ENCODE assay signal across 8 cellular contexts in the genomic region with DNA sequence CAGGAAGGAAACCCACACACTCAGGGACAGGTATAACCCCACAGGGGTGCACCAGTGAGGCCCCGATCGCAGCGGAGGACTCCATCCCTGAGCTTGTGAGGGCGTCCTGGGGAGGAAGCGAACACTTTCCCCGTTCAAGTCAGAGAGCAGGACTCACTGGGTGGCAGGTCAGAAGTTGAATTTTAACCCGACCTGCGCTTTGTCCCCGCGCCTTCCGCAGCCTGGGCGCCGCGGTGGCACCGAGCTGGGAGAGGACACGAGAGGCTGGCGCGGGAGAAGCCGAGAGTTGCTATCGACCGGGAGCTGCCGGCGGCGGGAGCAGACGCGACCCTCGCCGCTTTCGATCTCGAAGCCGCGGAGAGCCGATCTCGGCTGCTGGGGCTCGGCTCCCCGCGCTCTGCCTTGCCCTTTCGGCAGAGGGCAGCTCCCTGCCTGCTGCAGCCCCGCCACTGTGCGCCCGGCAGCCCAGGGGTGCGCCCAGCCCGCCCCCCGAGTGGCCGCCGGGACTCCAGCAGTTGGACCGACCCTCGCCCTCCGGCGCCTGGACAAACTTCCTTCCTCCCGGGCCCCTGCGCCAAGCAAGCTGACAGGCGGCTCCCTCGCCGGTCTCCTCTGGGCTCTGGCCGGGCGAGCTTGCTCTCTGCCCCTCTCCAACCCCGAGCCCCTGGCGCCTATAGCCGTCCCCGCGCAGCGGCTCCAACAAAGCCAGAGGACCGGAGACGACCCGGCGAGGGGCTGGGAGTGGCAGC. TPM values are rescaled to one million over a fixed set of nuclear protein-coding genes. Genes with fewer than 3 reads are reported as not detected.
DNase-seq lines count a peak whose midpoint lies in the region; ATAC-seq and TF ChIP-seq lines count a peak whose summit lies in the region.

No MANE protein-coding gene starts in this region.

- dilution Hi-C loops in IMR-90 (cut with HindIII; ENCODE audit: low sequenced_read_pairs, unreplicated experiment): no loop called here

- H2AFZ ChIP-seq in GM23248: peak overlapping the region; percentile 90
- peak overlapping the region; percentile 95 for H2AFZ ChIP-seq in IMR-90 (replicated peaks; ENCODE audit: low read length, poor library complexity)

- 1 to 2% methylated on average over 47 to 63 of the region's 67 CpGs for WGBS in GM23248 (ENCODE audit: low coverage in 1 of 2, low lambda C conversion rate in 2 of 2, missing lambda C conversion rate in 2 of 2), 2 experiments
- WGBS in IMR-90 (ENCODE audit: extremely low coverage in 2 of 2, insufficient read length in 1 of 2), 2 experiments: 0% methylated on average over 17 of the region's 67 CpGs; no CpG with 5 or more reads in 1 of the 2 experiments

- no peaks in the 10 kb centered on the region for H3K27me3 ChIP-seq in GM23248 (replicated peaks; ENCODE audit: insufficient read depth)
- H3K27me3 ChIP-seq in IMR-90 (ENCODE audit: control insufficient read depth, insufficient read depth, low read length): no peaks in the 10 kb centered on the region
- no peaks in the 10 kb centered on the region for H3K27me3 ChIP-seq in ascending aorta
- no peaks in the 10 kb centered on the region for H3K27me3 ChIP-seq in rectal smooth muscle tissue (ENCODE audit: control insufficient read depth, insufficient read depth, low read length)
- peaks cover 32% of the 10 kb centered on the region for H3K27me3 ChIP-seq in CD4-positive, alpha-beta T cell (ENCODE audit: control insufficient read depth, insufficient read depth, low read length)

- peak overlapping the region; percentile 54 for H3K9ac ChIP-seq in GM23248
- H3K9ac ChIP-seq in IMR-90 (ENCODE audit: low read depth, low read length): peak overlapping the region; percentile 82
- H3K9ac ChIP-seq in rectal smooth muscle tissue (ENCODE audit: low read length): peak overlapping the region; percentile 37

- peak overlapping the region; percentile 63 for H3K56ac ChIP-seq in IMR-90 (ENCODE audit: extremely low read depth, insufficient read depth, low read length)

- H3K14ac ChIP-seq in IMR-90 (replicated peaks; ENCODE audit: low read depth, low read length): peak overlapping the region; percentile 82

- peak overlapping the region; percentile 26 for H2AK9ac ChIP-seq in IMR-90 (replicated peaks; ENCODE audit: low read depth, low read length, poor library complexity)

- H4K91ac ChIP-seq in IMR-90 (ENCODE audit: insufficient read depth, low read depth, low read length): 0 out of 2 replicates have a peak overlapping the region, but pooled peaks have one; percentile 18

- H3K4me3 ChIP-seq in GM23248 (peak overlapping the region; percentile 83), IMR-90 (ENCODE audit: insufficient read depth, low read depth, low read length) (peak overlapping the region; percentile 98), ascending aorta (peak overlapping the region; percentile 70 to 76), rectal smooth muscle tissue (ENCODE audit: low read length) (peak overlapping the region; percentile 77)

- H3F3A ChIP-seq in GM23248 (ENCODE audit: insufficient read depth): no peaks in the 10 kb centered on the region

- no peaks in the 10 kb centered on the region for H3K9me3 ChIP-seq in GM23248 (ENCODE audit: low read depth)
- H3K9me3 ChIP-seq in IMR-90 (ENCODE audit: control insufficient read depth, insufficient read depth, low read length): no peaks in the 10 kb centered on the region
- no peaks in the 10 kb centered on the region for H3K9me3 ChIP-seq in ascending aorta
- H3K9me3 ChIP-seq in CD4-positive, alpha-beta T cell (ENCODE audit: control insufficient read depth, low read length): no peaks in the 10 kb centered on the region

- H3K9me3 Mint-ChIP-seq in CD4-positive, alpha-beta T cell: no peaks in the 10 kb centered on the region

- peaks cover 37% of the 10 kb centered on the region for H3K27me3 Mint-ChIP-seq in CD4-positive, alpha-beta T cell

- 0 out of 2 replicates have a peak overlapping the region, but pooled peaks have one; percentile 24 for H4K5ac ChIP-seq in IMR-90 (ENCODE audit: low read depth, low read length)

- H3K4me3 Mint-ChIP-seq in CD4-positive, alpha-beta T cell: no peak overlapping the region

- CTCF ChIA-PET in IMR-90 (lab: Yijun Ruan, JAX): interaction anchor here (1.0 to 1.3 kb wide), 2 partner anchors 10 to 99 kb away, joined by 3 read pairs; no protein-coding TSS in a partner anchor
- CTCF ChIA-PET in CD4-positive, alpha-beta T cell (lab: Charles Lee): no interaction called here

- H2BK15ac ChIP-seq in IMR-90 (ENCODE audit: low read depth, low read length): no peak overlapping the region; the same call in 2 of the 3 replicates

- H4K20me1 ChIP-seq in GM23248 (ENCODE audit: insufficient read depth): no peaks in the 10 kb centered on the region
- H4K20me1 ChIP-seq in IMR-90 (ENCODE audit: insufficient read depth, low read length): no peaks in the 10 kb centered on the region

- peak; percentile 81 for ATAC-seq in IMR-90 (ENCODE audit: low read depth)
- ATAC-seq in CD4-positive, alpha-beta T cell (ENCODE audit: poor library complexity): no peak

- H3K36me3 ChIP-seq in GM23248 (ENCODE audit: low read depth): no peaks in the 10 kb centered on the region
- no peaks in the 10 kb centered on the region for H3K36me3 ChIP-seq in IMR-90 (ENCODE audit: control insufficient read depth, insufficient read depth, low read length)
- H3K36me3 ChIP-seq in ascending aorta: no peaks in the 10 kb centered on the region
- no peaks in the 10 kb centered on the region for H3K36me3 ChIP-seq in rectal smooth muscle tissue (ENCODE audit: control insufficient read depth, insufficient read depth, low read length)

- peak overlapping the region; percentile 94 for H3K23ac ChIP-seq in IMR-90 (ENCODE audit: low read depth, low read length)

- no peak overlapping the region for H3K27ac Mint-ChIP-seq in CD4-positive, alpha-beta T cell

- no TSS peak for BruUV-seq in IMR-90 (replicated peaks; lab: Mats Ljungman, UMichigan)

- H3K4me1 ChIP-seq in GM23248 (ENCODE audit: insufficient read depth): 0 out of 2 replicates have a peak, but pooled peaks cover under 1% of the 10 kb centered on the region
- no peaks in the 10 kb centered on the region for H3K4me1 ChIP-seq in IMR-90 (ENCODE audit: control insufficient read depth, insufficient read depth, low read length)
- no peaks in the 10 kb centered on the region for H3K4me1 ChIP-seq in ascending aorta
- no peaks in the 10 kb centered on the region for H3K4me1 ChIP-seq in rectal smooth muscle tissue (ENCODE audit: control insufficient read depth, insufficient read depth, low read length)

- H3K36me3 Mint-ChIP-seq in CD4-positive, alpha-beta T cell (ENCODE audit: low read depth): no peaks in the 10 kb centered on the region

- H3K4me2 ChIP-seq in GM23248 (ENCODE audit: unreplicated experiment) (peak overlapping the region; percentile 93), IMR-90 (ENCODE audit: low read depth, low read length) (peak overlapping the region; percentile 90)

- H3K9me2 ChIP-seq in GM23248 (ENCODE audit: insufficient read depth): no peaks in the 10 kb centered on the region

- no peaks in the 10 kb centered on the region for H3K79me2 ChIP-seq in GM23248 (ENCODE audit: insufficient read depth)

- POLR2A ChIA-PET in IMR-90 (lab: Charles Lee; ENCODE audit: unreplicated experiment): interaction anchor here (0.5 kb wide), 1 partner anchor 1246 kb away, joined by 7 read pairs; a partner anchor contains a TSS
- POLR2A ChIA-PET in CD4-positive, alpha-beta T cell (lab: Charles Lee): no interaction called here

- no peaks in the 10 kb centered on the region for H3K9me1 ChIP-seq in IMR-90 (ENCODE audit: insufficient read depth, low read length)

- H2AK5ac ChIP-seq in IMR-90 (ENCODE audit: low read depth, low read length): no peak overlapping the region

- H3K79me1 ChIP-seq in IMR-90 (ENCODE audit: low read depth in 1 of 2, low read length in 2 of 2): peaks cover 0 to 21% of the 10 kb centered on the region in 2 experiments; a peak in 2 of 4 replicates

- H2BK120ac ChIP-seq in IMR-90 (ENCODE audit: low read depth, low read length): peak overlapping the region; percentile 78

- peak; percentile 32 to 59 for DNase-seq in NCI-H187 (lab: John Stamatoyannopoulos, UW)
- DNase-seq in NCI-H187 treated with DMSO at 0.1 percent for 48 hours (lab: John Stamatoyannopoulos, UW): no peak
- peak; percentile 68 for DNase-seq in GM23248
- DNase-seq in IMR-90: peak; percentile 42
- DNase-seq in ascending aorta (ENCODE audit: low spot score in 2 of 2): no peak
- DNase-seq in hypothalamus (lab: John Stamatoyannopoulos, UW): peak in 38 of 51 donors; percentile 2 to 72 (median 38)
- no peak for DNase-seq in CD4-positive, alpha-beta T cell

- H3K27ac ChIP-seq in GM23248: no peak overlapping the region
- H3K27ac ChIP-seq in IMR-90 (ENCODE audit: insufficient read depth, low read length): peak overlapping the region; percentile 74
- H3K27ac ChIP-seq in ascending aorta: peak overlapping the region; percentile 9 to 48
- peak overlapping the region; percentile 30 for H3K27ac ChIP-seq in rectal smooth muscle tissue (ENCODE audit: low read depth, low read length)
- H3K27ac ChIP-seq in CD4-positive, alpha-beta T cell (ENCODE audit: low read depth, low read length): no peak overlapping the region

- H3K18ac ChIP-seq in IMR-90 (ENCODE audit: low read depth, low read length): peak overlapping the region; percentile 22; the same call in 1 of the 2 replicates

- no peak for TF ChIP-seq CTCF in IMR-90 (conservative IDR thresholded peaks at IDR 0.05; ENCODE audit: low read depth, low read length)
- TF ChIP-seq CTCF in ascending aorta (IDR thresholded peaks at IDR 0.05): no peak
- no peak for TF ChIP-seq CTCF in CD4-positive, alpha-beta T cell (IDR thresholded peaks at IDR 0.05)

- H2BK20ac ChIP-seq in IMR-90 (ENCODE audit: low read depth, low read length): peak overlapping the region; percentile 29

- intact Hi-C loops in IMR-90 (cut with micrococcal nuclease): loop anchor here (2.0 to 5.0 kb wide), 3 partner anchors 98 to 465 kb away; no protein-coding TSS in a partner anchor
- intact Hi-C loops in ascending aorta (cut with DNase I): no loop called here
- intact Hi-C loops in CD4-positive, alpha-beta T cell (cut with DNase I, micrococcal nuclease): no loop called here

- H4K8ac ChIP-seq in IMR-90 (ENCODE audit: low read depth in 2 of 2, low read length in 2 of 2): peak overlapping the region in 1 of 2 experiments; percentile 54; a peak in 1 of 4 replicates

- peak overlapping the region; percentile 47 for H2BK5ac ChIP-seq in IMR-90 (ENCODE audit: low read depth, low read length, poor library complexity, severe bottlenecking)

- H3K4me1 Mint-ChIP-seq in CD4-positive, alpha-beta T cell (ENCODE audit: low read depth): no peaks in the 10 kb centered on the region

- TF ChIP-seq POLR2A in IMR-90 (IDR thresholded peaks at IDR 0.05; ENCODE audit: low read depth, low read length): no peak

- no peak for TF ChIP-seq RAD21 in IMR-90 (IDR thresholded peaks at IDR 0.05; ENCODE audit: low read length)

- peak overlapping the region; percentile 84 for H3K4ac ChIP-seq in IMR-90 (ENCODE audit: low read depth, low read length)

- in situ Hi-C loops in GM23248 (cut with MboI) (loop anchor here (25.0 kb wide), 1 partner anchor 525 kb away; no protein-coding TSS in a partner anchor), IMR-90 (cut with MboI; ENCODE audit: low sequenced_read_pairs) (loop anchor here (25.0 kb wide), 2 partner anchors 325 to 1525 kb away; no protein-coding TSS in a partner anchor)

RNA-seq across cellular contexts. Expression of a gene that starts 0.9 kb away (rescaled TPM):
- total RNA-seq in GM23248 (2014; rRNA removed; shearing (Covaris generic)): 1.0 and 1.5 TPM in 2 replicates
- 0.95 and 1.6 TPM in 2 replicates for polyA plus RNA-seq in GM23248 (2016; fragmentation: Nextera tagmentation; extraction: Ambion mirVana)
- total RNA-seq in IMR-90 (2012; rRNA removed): 23.9 and 24.7 TPM in 2 replicates
- 9.1 and 10.8 TPM in 2 replicates for polyA plus RNA-seq in IMR-90 (2012; rRNA removed)
- polyA plus RNA-seq in IMR-90 (2012; cell fraction: cytosol; rRNA removed): 1.6 and 2.3 TPM in 2 replicates
- 1.7 and 16.1 TPM in 2 replicates for polyA plus RNA-seq in IMR-90 (2012; cell fraction: nucleus; rRNA removed; ENCODE audit: low replicate concordance)
- 4.6 TPM for total RNA-seq in ascending aorta
- not detected for total RNA-seq in CD4-positive, alpha-beta T cell

Comparison
In these comparisons a context has a peak if more than half of its experiments do, and no peak if none do; other contexts are left out.
1. DNase-seq: peak in NCI-H187 (2 of 2), GM23248 (single experiment), IMR-90 (single experiment) and hypothalamus (38 of 51); none in NCI-H187 treated with DMSO at 0.1 percent for 48 hours (single experiment), ascending aorta (0 of 2) and CD4-positive, alpha-beta T cell (0 of 10).
2. H3K27ac ChIP-seq: peak in IMR-90 (single experiment), ascending aorta (2 of 2) and rectal smooth muscle tissue (single experiment); none in GM23248 (single experiment) and CD4-positive, alpha-beta T cell (single experiment).
3. Peak in every context shown above with its lines, with median percentiles within 50 percentile points of each other: H3K4me3 ChIP-seq and H3K9ac ChIP-seq.